In genomic region chr18:47149457-47150028, GRCh38 we compare ENCODE assay signal across 8 cellular contexts. TPM values are rescaled to one million over a fixed set of nuclear protein-coding genes. Genes with fewer than 3 reads are reported as not detected.
A peak's percentile ranks its signal among the peaks of the same experiment; 100 is the strongest.
DNase-seq lines count a peak whose midpoint lies in the region; ATAC-seq, FAIRE-seq and TF ChIP-seq lines count a peak whose summit lies in the region.

No MANE protein-coding gene starts in this region.

- peak overlapping the region; percentile 95 for H3K4me3 Mint-ChIP-seq in astrocyte (ENCODE audit: unreplicated experiment)
- peak overlapping the region; percentile 89 to 93 for H3K4me3 Mint-ChIP-seq in stimulated activated naive CD8-positive, alpha-beta T cell treated with anti-CD3 and anti-CD28 coated beads, Interleukin-15, amount 100 ng/mL, for 72 hours

- peak overlapping the region; percentile 97 for H3K4me2 ChIP-seq in astrocyte (ENCODE audit: low read length)

- DNase-seq in COLO829 (ENCODE audit: low spot score), result peak; percentile 54
- no peak for DNase-seq in Jurkat, Clone E6-1 (ENCODE audit: low read depth, low spot score)
- peak; percentile 2 for DNase-seq in astrocyte (ENCODE audit: low read depth)
- no peak for DNase-seq in kidney
- no peak for DNase-seq in stimulated activated naive CD8-positive, alpha-beta T cell treated with anti-CD3 and anti-CD28 coated beads, Interleukin-15, amount 100 ng/mL, for 72 hours
- DNase-seq in activated effector memory CD4-positive, alpha-beta T cell treated with Interleukin-2 at 50 U/mL for 16 hours, result no peak

- peak overlapping the region; percentile 75 for H3K4me3 ChIP-seq in Jurkat, Clone E6-1 (ENCODE audit: low read length)
- peak overlapping the region; percentile 90 for H3K4me3 ChIP-seq in astrocyte (ENCODE audit: insufficient read depth, low read depth, low read length)
- H3K4me3 ChIP-seq in kidney (ENCODE audit: low read length in 2 of 2), result peak overlapping the region; percentile 98 to 99

- TF ChIP-seq CTCF in astrocyte (IDR thresholded peaks at IDR 0.05; ENCODE audit: insufficient read depth, low read depth, low read length) (no peak), kidney (IDR thresholded peaks at IDR 0.05; ENCODE audit: borderline replicate concordance, extremely low read depth, insufficient read depth) (no peak)

- H3K36me3 ChIP-seq in astrocyte (ENCODE audit: insufficient read depth, low read length), result peaks cover 8% of the 10 kb centered on the region
- no peaks in the 10 kb centered on the region for H3K36me3 ChIP-seq in kidney (ENCODE audit: control insufficient read depth in 1 of 2, insufficient read depth in 2 of 2, low read length in 2 of 2)

- no peaks in the 10 kb centered on the region for H3K27me3 Mint-ChIP-seq in astrocyte (ENCODE audit: low read depth, unreplicated experiment)
- H3K27me3 Mint-ChIP-seq in stimulated activated naive CD8-positive, alpha-beta T cell treated with anti-CD3 and anti-CD28 coated beads, Interleukin-15, amount 100 ng/mL, for 72 hours, result no peaks in the 10 kb centered on the region

- no peaks in the 10 kb centered on the region for H3K9me3 Mint-ChIP-seq in astrocyte (ENCODE audit: unreplicated experiment)
- no peaks in the 10 kb centered on the region for H3K9me3 Mint-ChIP-seq in stimulated activated naive CD8-positive, alpha-beta T cell treated with anti-CD3 and anti-CD28 coated beads, Interleukin-15, amount 100 ng/mL, for 72 hours

- H3K27me3 ChIP-seq in astrocyte (ENCODE audit: insufficient read depth, low read length), result no peaks in the 10 kb centered on the region

- H3K4me1 Mint-ChIP-seq in astrocyte (ENCODE audit: low read depth, unreplicated experiment), result peaks cover 14% of the 10 kb centered on the region
- H3K4me1 Mint-ChIP-seq in stimulated activated naive CD8-positive, alpha-beta T cell treated with anti-CD3 and anti-CD28 coated beads, Interleukin-15, amount 100 ng/mL, for 72 hours, result peaks cover 53% of the 10 kb centered on the region

- H4K20me1 ChIP-seq in astrocyte (ENCODE audit: insufficient read depth, low read length), result peaks cover 22% of the 10 kb centered on the region

- H3K27ac ChIP-seq in astrocyte (ENCODE audit: low read depth, low read length) (peak overlapping the region; percentile 86), kidney (ENCODE audit: low read depth in 2 of 2, low read length in 2 of 2) (peak overlapping the region; percentile 88 to 92)

- H3K9ac ChIP-seq in astrocyte (ENCODE audit: low read length), result peak overlapping the region; percentile 94
- peak overlapping the region; percentile 85 to 95 for H3K9ac ChIP-seq in kidney (ENCODE audit: low read length in 2 of 2)

- ATAC-seq in stimulated activated naive CD8-positive, alpha-beta T cell treated with anti-CD3 and anti-CD28 coated beads, Interleukin-15, amount 100 ng/mL, for 72 hours, result peak; percentile 1
- no peak for ATAC-seq in HG03439 (IDR thresholded peaks at IDR 0.05; ENCODE audit: unreplicated experiment)
- ATAC-seq in GM19395 (IDR thresholded peaks at IDR 0.05; ENCODE audit: unreplicated experiment), result no peak

- H3K9me3 ChIP-seq in astrocyte (ENCODE audit: insufficient read depth, low read depth, low read length) (no peaks in the 10 kb centered on the region), kidney (ENCODE audit: control insufficient read depth in 1 of 2, low read length in 2 of 2) (no peaks in the 10 kb centered on the region)

- H3K4me1 ChIP-seq in astrocyte (ENCODE audit: insufficient read depth, low read length) (peaks cover 13% of the 10 kb centered on the region), kidney (ENCODE audit: control insufficient read depth in 1 of 2, insufficient read depth in 1 of 2, low read depth in 1 of 2, low read length in 2 of 2) (peaks cover 9 to 15% of the 10 kb centered on the region in 2 donors)

- no peaks in the 10 kb centered on the region for H3K36me3 Mint-ChIP-seq in astrocyte (ENCODE audit: low read depth, unreplicated experiment)

- intact Hi-C loops in kidney (cut with DNase I), result no loop called here

- H3K27ac Mint-ChIP-seq in astrocyte (ENCODE audit: unreplicated experiment), result peak overlapping the region; percentile 74
- peak overlapping the region; percentile 87 to 95 for H3K27ac Mint-ChIP-seq in stimulated activated naive CD8-positive, alpha-beta T cell treated with anti-CD3 and anti-CD28 coated beads, Interleukin-15, amount 100 ng/mL, for 72 hours

- H3K79me2 ChIP-seq in astrocyte (ENCODE audit: insufficient read depth, low read length), result peaks cover 54% of the 10 kb centered on the region

- H2AFZ ChIP-seq in astrocyte (ENCODE audit: low read depth, low read length), result peak overlapping the region; percentile 98

- FAIRE-seq in astrocyte (lab: Jason Lieb, UNC) (no peak), kidney (lab: Jason Lieb, UNC) (no peak)

RNA-seq across cellular contexts. Expression of gene HDHD2, which starts 0.8 kb away (rescaled TPM):
- 43.1 TPM for polyA plus RNA-seq in Jurkat, Clone E6-1 (2012; ENCODE audit: insufficient read depth, insufficient read length)
- total RNA-seq in astrocyte, result 23.5 and 24.2 TPM in 2 replicates
- total RNA-seq in kidney, result 41.0 TPM
- polyA plus RNA-seq in kidney (ENCODE audit: insufficient read depth, low read depth, low replicate concordance), result 46.2 TPM

RNA-seq across cellular contexts. Expression of gene IER3IP1, which starts 26.6 kb away (rescaled TPM):
- 12.9 TPM for polyA plus RNA-seq in Jurkat, Clone E6-1 (2012; ENCODE audit: insufficient read depth, insufficient read length)
- total RNA-seq in astrocyte, result 15.2 and 15.8 TPM in 2 replicates
- 14.4 TPM for total RNA-seq in kidney
- polyA plus RNA-seq in kidney (ENCODE audit: insufficient read depth, low read depth, low replicate concordance), result 31.9 TPM

Comparison
In these comparisons a context has a peak if more than half of its experiments do, and no peak if none do; other contexts are left out.
1. DNase-seq: peak in COLO829 (single experiment) and astrocyte (single experiment); none in Jurkat, Clone E6-1 (single experiment), kidney (single experiment), stimulated activated naive CD8-positive, alpha-beta T cell treated with anti-CD3 and anti-CD28 coated beads, Interleukin-15, amount 100 ng/mL, for 72 hours (0 of 2) and activated effector memory CD4-positive, alpha-beta T cell treated with Interleukin-2 at 50 U/mL for 16 hours (single experiment).
2. Peak in every context shown above with its lines, with median percentiles within 50 percentile points of each other: H3K4me3 ChIP-seq.